8 cellular contexts compared by ENCODE assay signal in genomic region chr2:11465485-11466306, GRCh38. TPM values are rescaled to one million over a fixed set of nuclear protein-coding genes. Genes with fewer than 3 reads are reported as not detected.
DNase-seq lines count a peak whose midpoint lies in the region; ATAC-seq, FAIRE-seq and TF ChIP-seq lines count a peak whose summit lies in the region.

TSS of gene E2F6 (minus strand) at chr2:11466161. CDS start at chr2:11465879, 282 bp downstream.

- peak within 1 kb of the TSS; percentile 81 for H3K9ac ChIP-seq in endothelial cell of umbilical vein (replicated peaks; ENCODE audit: extremely low read depth, insufficient read depth, low read length)

- H3K27me3 ChIP-seq in endothelial cell of umbilical vein (ENCODE audit: control insufficient read depth in 2 of 2, insufficient read depth in 2 of 2, low read length in 2 of 2), result no peaks in the 10 kb centered on the region
- H3K27me3 ChIP-seq in mononuclear cell (ENCODE audit: insufficient read depth, low read length), result no peaks in the 10 kb centered on the region

- H4K20me1 ChIP-seq in endothelial cell of umbilical vein (replicated peaks; ENCODE audit: control insufficient read depth, extremely low read depth, insufficient read depth, low read length), result peaks cover 2% of the 10 kb centered on the region

- TF ChIP-seq RAD21 in Ishikawa (IDR thresholded peaks at IDR 0.05; ENCODE audit: low read depth), result no peak

- BruUV-seq in Calu3 (replicated peaks; lab: Mats Ljungman, UMichigan) (no TSS peak), endothelial cell of umbilical vein (replicated peaks; lab: Mats Ljungman, UMichigan) (no TSS peak)

- CTCF ChIA-PET in Calu3 (lab: Charles Lee), result interaction anchor here (0.7 to 1.3 kb wide), 6 partner anchors 11 to 1877 kb away, joined by 3 to 7 read pairs (median 3); no protein-coding TSS in a partner anchor
- CTCF ChIA-PET in endothelial cell of umbilical vein (lab: Charles Lee), result interaction anchor here (0.8 to 3.6 kb wide), 8 partner anchors 10 to 633 kb away, joined by 3 to 26 read pairs (median 6); a partner anchor contains a TSS

- H3K36me3 ChIP-seq in endothelial cell of umbilical vein (ENCODE audit: control insufficient read depth in 2 of 2, extremely low read depth in 1 of 2, insufficient read depth in 2 of 2, low read length in 2 of 2), result no peaks in the 10 kb centered on the region

- peak; percentile 60 for ATAC-seq in GM21526 (IDR thresholded peaks at IDR 0.05; ENCODE audit: low FRiP score, unreplicated experiment)

- peaks cover 49% of the 10 kb centered on the region for H3K79me2 ChIP-seq in endothelial cell of umbilical vein (ENCODE audit: control insufficient read depth, insufficient read depth, low read length)

- H3K4me3 ChIP-seq in endothelial cell of umbilical vein (replicated peaks in 1 of 3; ENCODE audit: insufficient read depth in 1 of 3, low read depth in 1 of 3, low read length in 3 of 3) (peak within 1 kb of the TSS; percentile 45 to 82 (median 46)), mononuclear cell (ENCODE audit: low read length) (peak within 1 kb of the TSS; percentile 92)

- dilution Hi-C loops in endothelial cell of umbilical vein (cut with MboI; ENCODE audit: extremely low pct_ligation_motif_present, low sequenced_read_pairs), result no loop called here

- H3K36me3 Mint-ChIP-seq in Calu3 (ENCODE audit: insufficient read depth, unreplicated experiment), result peaks cover 36% of the 10 kb centered on the region

- H3K9me3 ChIP-seq in endothelial cell of umbilical vein (replicated peaks; ENCODE audit: control insufficient read depth, insufficient read depth, low read length), result no peaks in the 10 kb centered on the region
- no peaks in the 10 kb centered on the region for H3K9me3 ChIP-seq in mononuclear cell (ENCODE audit: low read depth, low read length)

- H3K9me3 Mint-ChIP-seq in Calu3 (ENCODE audit: low read depth, unreplicated experiment), result no peaks in the 10 kb centered on the region

- H3K27me3 Mint-ChIP-seq in Calu3 (ENCODE audit: unreplicated experiment), result no peaks in the 10 kb centered on the region

- TF ChIP-seq CTCF in Calu3 (IDR thresholded peaks at IDR 0.05; ENCODE audit: unreplicated experiment) (no peak), endothelial cell of umbilical vein (IDR thresholded peaks at IDR 0.05; ENCODE audit: extremely low read depth in 1 of 2, insufficient read depth in 1 of 2, low read depth in 1 of 2, low read length in 2 of 2) (no peak)

- no peak for TF ChIP-seq POLR2A in endothelial cell of umbilical vein (IDR thresholded peaks at IDR 0.05; ENCODE audit: low read depth, low read length)

- peak within 1 kb of the TSS; percentile 73 for H3K27ac ChIP-seq in endothelial cell of umbilical vein (ENCODE audit: insufficient read depth, low read depth, low read length)

- H3K4me3 Mint-ChIP-seq in Calu3 (ENCODE audit: low read depth, unreplicated experiment), result peak within 1 kb of the TSS; percentile 79

- peak; percentile 77 for FAIRE-seq in endothelial cell of umbilical vein (lab: Jason Lieb, UNC)

- peak within 1 kb of the TSS; percentile 83 for H3K27ac Mint-ChIP-seq in Calu3 (ENCODE audit: unreplicated experiment)

- POLR2A ChIA-PET in endothelial cell of umbilical vein (lab: Charles Lee), result interaction anchor here (0.9 kb wide), 1 partner anchor 333 kb away, joined by 4 read pairs; a partner anchor contains a TSS

- peak within 1 kb of the TSS; percentile 89 for H3K4me2 ChIP-seq in endothelial cell of umbilical vein (ENCODE audit: insufficient read depth, low read length)

- H2AFZ ChIP-seq in endothelial cell of umbilical vein (ENCODE audit: low read depth, low read length), result peak within 1 kb of the TSS; percentile 76

- intact Hi-C loops in Calu3 (cut with micrococcal nuclease; ENCODE audit: unreplicated experiment), result no loop called here
- intact Hi-C loops in endothelial cell of umbilical vein (cut with micrococcal nuclease), result loop anchor here (1.0 to 10.0 kb wide), 4 partner anchors 10 to 312 kb away; partner anchors contain the start of genes LPIN1 and SLC66A3

- peak; percentile 11; the same call in 1 of the 2 replicates for TF ChIP-seq EP300 in Ishikawa (IDR thresholded peaks at IDR 0.05; ENCODE audit: borderline replicate concordance)

- no peaks in the 10 kb centered on the region for H3K9me1 ChIP-seq in endothelial cell of umbilical vein (replicated peaks; ENCODE audit: control insufficient read depth, extremely low read depth, insufficient read depth, low read length)

- peaks cover 21% of the 10 kb centered on the region for H3K4me1 ChIP-seq in endothelial cell of umbilical vein (ENCODE audit: control insufficient read depth, extremely low read depth, insufficient read depth, low read length)
- H3K4me1 ChIP-seq in mononuclear cell (ENCODE audit: insufficient read depth, low read length), result peaks cover 22% of the 10 kb centered on the region

- H3K4me1 Mint-ChIP-seq in Calu3 (ENCODE audit: low read depth, unreplicated experiment), result peaks cover 31% of the 10 kb centered on the region

- DNase-seq in Calu3, result peak; percentile 95
- peak; percentile 56 for DNase-seq in OCI-M2 (lab: John Stamatoyannopoulos, UW; ENCODE audit: unreplicated experiment)
- peak; percentile 88 for DNase-seq in activated T-cell treated with anti-CD3 and anti-CD28 coated beads for 24 hours (ENCODE audit: low read depth)
- DNase-seq in endothelial cell of umbilical vein (ENCODE audit: low read depth, low spot score), result peak; percentile 93
- DNase-seq in stimulated activated CD8-positive, alpha-beta memory T cell treated with anti-CD3 and anti-CD28 coated beads, Interleukin-2, amount 100 ng/mL, for 48 hours (ENCODE audit: low read depth in 2 of 2), result peak; percentile 80 to 83

TF ChIP-seq in Ishikawa, 13 proteins besides CTCF, POLR2A, EP300 and RAD21 (continues in another document):
- TF ChIP-seq USF1 (IDR thresholded peaks at IDR 0.05) (peak; percentile 92), TEAD4 (IDR thresholded peaks at IDR 0.05) (peak; percentile 84), YY1 (IDR thresholded peaks at IDR 0.05; ENCODE audit: low read depth) (peak; percentile 87)

TF ChIP-seq in endothelial cell of umbilical vein, 7 proteins besides CTCF, POLR2A, EP300 and RAD21:
- TF ChIP-seq MAX (IDR thresholded peaks at IDR 0.05; ENCODE audit: insufficient read depth, insufficient read length) (peak; percentile 67), POLR2AphosphoS5 (IDR thresholded peaks at IDR 0.05; ENCODE audit: insufficient read depth, low read depth, low read length) (no peak), FOS (IDR thresholded peaks at IDR 0.05; ENCODE audit: borderline replicate concordance, insufficient read depth, low read length) (peak; percentile 40)

RNA-seq across cellular contexts. Expression of gene E2F6, which starts in this region (rescaled TPM):
- 23.8 and 25.6 TPM in 2 replicates for total RNA-seq in Calu3 (2022)
- 14.6 and 15.7 TPM in 2 replicates for total RNA-seq in endothelial cell of umbilical vein
- polyA plus RNA-seq in endothelial cell of umbilical vein, result 7.1 and 7.9 TPM in 2 replicates
- 8.0 and 8.9 TPM in 2 replicates for polyA plus RNA-seq in endothelial cell of umbilical vein (2011; cell fraction: cytosol; rRNA removed)
- polyA plus RNA-seq in endothelial cell of umbilical vein (2011; cell fraction: nucleus; rRNA removed), result 14.1 and 16.6 TPM in 2 replicates
- 12.7 and 13.3 TPM in 2 replicates for polyA plus RNA-seq in endothelial cell of umbilical vein (2012)
- 8.5 and 9.0 TPM in 2 replicates for polyA minus RNA-seq in endothelial cell of umbilical vein
- polyA minus RNA-seq in endothelial cell of umbilical vein (2011; cell fraction: cytosol; rRNA and poly(A)+ RNA removed), result 9.2 TPM
- polyA minus RNA-seq in endothelial cell of umbilical vein (2011; cell fraction: nucleus; rRNA and poly(A)+ RNA removed), result 9.9 and 11.1 TPM in 2 replicates
- total RNA-seq in mononuclear cell, result 5.8 TPM

Comparison
In these comparisons a context has a peak if more than half of its experiments do, and no peak if none do; other contexts are left out.
1. Peak in every context shown above with its lines: DNase-seq, ATAC-seq, H3K4me3 ChIP-seq and H3K27ac ChIP-seq.